1 cellular context compared by ENCODE assay signal in the genomic region with DNA sequence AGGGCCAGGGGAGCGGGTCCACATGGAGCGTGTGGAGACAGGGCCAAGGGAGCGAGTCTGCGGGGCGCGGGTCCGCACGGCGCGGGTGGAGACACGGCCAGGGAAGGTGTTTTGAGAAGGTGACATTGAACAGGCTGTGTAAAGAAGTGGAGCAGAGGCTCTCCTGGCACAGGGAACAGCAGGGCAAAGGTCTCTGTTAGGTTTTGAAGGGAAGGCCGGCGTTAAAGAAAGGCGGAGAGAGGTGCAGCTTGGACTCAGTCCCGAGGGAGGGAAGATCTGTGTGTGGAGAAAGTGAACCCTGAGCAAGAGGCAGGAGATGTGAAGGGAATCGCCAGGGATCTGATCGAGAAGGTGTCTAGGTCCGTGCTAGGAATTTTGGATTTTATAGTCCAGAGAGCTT.
TF ChIP-seq lines count a peak whose summit lies in the region.

No MANE protein-coding gene starts in this region.

TF ChIP-seq in HepG2, 621 proteins besides CTCF, POLR2A, EP300 and RAD21:
- TF ChIP-seq SETDB1 (CRISPR knock-in tag; IDR thresholded peaks at IDR 0.05; ENCODE audit: borderline replicate concordance), result no peak
- no peak for TF ChIP-seq CEBPG (CRISPR knock-in tag; IDR thresholded peaks at IDR 0.05)
- 0 out of 2 replicates have a peak, but pooled peaks have one; percentile 28 for TF ChIP-seq TBX2 (CRISPR knock-in tag; IDR thresholded peaks at IDR 0.05; ENCODE audit: borderline replicate concordance)
- no peak for TF ChIP-seq TP53 (CRISPR knock-in tag; conservative IDR thresholded peaks at IDR 0.05)
- TF ChIP-seq PPARG (CRISPR knock-in tag; conservative IDR thresholded peaks at IDR 0.05), result 0 out of 2 replicates have a peak, but pooled peaks have one; percentile 26
- TF ChIP-seq, protein P1, sequence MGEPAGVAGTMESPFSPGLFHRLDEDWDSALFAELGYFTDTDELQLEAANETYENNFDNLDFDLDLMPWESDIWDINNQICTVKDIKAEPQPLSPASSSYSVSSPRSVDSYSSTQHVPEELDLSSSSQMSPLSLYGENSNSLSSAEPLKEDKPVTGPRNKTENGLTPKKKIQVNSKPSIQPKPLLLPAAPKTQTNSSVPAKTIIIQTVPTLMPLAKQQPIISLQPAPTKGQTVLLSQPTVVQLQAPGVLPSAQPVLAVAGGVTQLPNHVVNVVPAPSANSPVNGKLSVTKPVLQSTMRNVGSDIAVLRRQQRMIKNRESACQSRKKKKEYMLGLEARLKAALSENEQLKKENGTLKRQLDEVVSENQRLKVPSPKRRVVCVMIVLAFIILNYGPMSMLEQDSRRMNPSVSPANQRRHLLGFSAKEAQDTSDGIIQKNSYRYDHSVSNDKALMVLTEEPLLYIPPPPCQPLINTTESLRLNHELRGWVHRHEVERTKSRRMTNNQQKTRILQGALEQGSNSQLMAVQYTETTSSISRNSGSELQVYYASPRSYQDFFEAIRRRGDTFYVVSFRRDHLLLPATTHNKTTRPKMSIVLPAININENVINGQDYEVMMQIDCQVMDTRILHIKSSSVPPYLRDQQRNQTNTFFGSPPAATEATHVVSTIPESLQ (CRISPR knock-in tag; conservative IDR thresholded peaks at IDR 0.05), result no peak
- TF ChIP-seq HNF4G (IDR thresholded peaks at IDR 0.05; ENCODE audit: borderline replicate concordance, low read depth, low read length), result peak; percentile 53; the same call in 1 of the 2 replicates
- no peak for TF ChIP-seq HNF4G (CRISPR knock-in tag; IDR thresholded peaks at IDR 0.05; ENCODE audit: borderline replicate concordance, low read depth)
- no peak for TF ChIP-seq ARHGAP35 (CRISPR knock-in tag; IDR thresholded peaks at IDR 0.05; ENCODE audit: borderline replicate concordance)
- TF ChIP-seq ESRRA (CRISPR knock-in tag; IDR thresholded peaks at IDR 0.05; ENCODE audit: low read depth), result peak; percentile 83; the same call in 1 of the 2 replicates
- TF ChIP-seq ZFY (CRISPR knock-in tag; IDR thresholded peaks at IDR 0.05), result 0 out of 2 replicates have a peak, but pooled peaks have one; percentile 19
- TF ChIP-seq, protein P2, sequence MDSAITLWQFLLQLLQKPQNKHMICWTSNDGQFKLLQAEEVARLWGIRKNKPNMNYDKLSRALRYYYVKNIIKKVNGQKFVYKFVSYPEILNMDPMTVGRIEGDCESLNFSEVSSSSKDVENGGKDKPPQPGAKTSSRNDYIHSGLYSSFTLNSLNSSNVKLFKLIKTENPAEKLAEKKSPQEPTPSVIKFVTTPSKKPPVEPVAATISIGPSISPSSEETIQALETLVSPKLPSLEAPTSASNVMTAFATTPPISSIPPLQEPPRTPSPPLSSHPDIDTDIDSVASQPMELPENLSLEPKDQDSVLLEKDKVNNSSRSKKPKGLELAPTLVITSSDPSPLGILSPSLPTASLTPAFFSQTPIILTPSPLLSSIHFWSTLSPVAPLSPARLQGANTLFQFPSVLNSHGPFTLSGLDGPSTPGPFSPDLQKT (CRISPR knock-in tag; IDR thresholded peaks at IDR 0.05; ENCODE audit: borderline replicate concordance), result no peak
- no peak for TF ChIP-seq SALL2 (CRISPR knock-in tag; IDR thresholded peaks at IDR 0.05)
- TF ChIP-seq, protein P3, sequence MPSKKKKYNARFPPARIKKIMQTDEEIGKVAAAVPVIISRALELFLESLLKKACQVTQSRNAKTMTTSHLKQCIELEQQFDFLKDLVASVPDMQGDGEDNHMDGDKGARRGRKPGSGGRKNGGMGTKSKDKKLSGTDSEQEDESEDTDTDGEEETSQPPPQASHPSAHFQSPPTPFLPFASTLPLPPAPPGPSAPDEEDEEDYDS (CRISPR knock-in tag; IDR thresholded peaks at IDR 0.05), result no peak
- no peak for TF ChIP-seq ZNF136 (CRISPR knock-in tag; IDR thresholded peaks at IDR 0.05; ENCODE audit: low read depth)
- no peak for TF ChIP-seq SIX4 (CRISPR knock-in tag; IDR thresholded peaks at IDR 0.05)
- peak; percentile 35 for TF ChIP-seq ZFX (CRISPR knock-in tag; IDR thresholded peaks at IDR 0.05; ENCODE audit: low read depth)
- no peak for TF ChIP-seq NCOA5 (CRISPR knock-in tag; IDR thresholded peaks at IDR 0.05)
- peak; percentile 66 for TF ChIP-seq HNF4A (CRISPR knock-in tag; IDR thresholded peaks at IDR 0.05)
- TF ChIP-seq SAP130 (CRISPR knock-in tag; IDR thresholded peaks at IDR 0.05; ENCODE audit: low read depth), result peak; percentile 60
- no peak for TF ChIP-seq HMGA1 (CRISPR knock-in tag; conservative IDR thresholded peaks at IDR 0.05)
- TF ChIP-seq, protein P4, sequence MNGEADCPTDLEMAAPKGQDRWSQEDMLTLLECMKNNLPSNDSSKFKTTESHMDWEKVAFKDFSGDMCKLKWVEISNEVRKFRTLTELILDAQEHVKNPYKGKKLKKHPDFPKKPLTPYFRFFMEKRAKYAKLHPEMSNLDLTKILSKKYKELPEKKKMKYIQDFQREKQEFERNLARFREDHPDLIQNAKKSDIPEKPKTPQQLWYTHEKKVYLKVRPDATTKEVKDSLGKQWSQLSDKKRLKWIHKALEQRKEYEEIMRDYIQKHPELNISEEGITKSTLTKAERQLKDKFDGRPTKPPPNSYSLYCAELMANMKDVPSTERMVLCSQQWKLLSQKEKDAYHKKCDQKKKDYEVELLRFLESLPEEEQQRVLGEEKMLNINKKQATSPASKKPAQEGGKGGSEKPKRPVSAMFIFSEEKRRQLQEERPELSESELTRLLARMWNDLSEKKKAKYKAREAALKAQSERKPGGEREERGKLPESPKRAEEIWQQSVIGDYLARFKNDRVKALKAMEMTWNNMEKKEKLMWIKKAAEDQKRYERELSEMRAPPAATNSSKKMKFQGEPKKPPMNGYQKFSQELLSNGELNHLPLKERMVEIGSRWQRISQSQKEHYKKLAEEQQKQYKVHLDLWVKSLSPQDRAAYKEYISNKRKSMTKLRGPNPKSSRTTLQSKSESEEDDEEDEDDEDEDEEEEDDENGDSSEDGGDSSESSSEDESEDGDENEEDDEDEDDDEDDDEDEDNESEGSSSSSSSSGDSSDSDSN (CRISPR knock-in tag; IDR thresholded peaks at IDR 0.05), result peak; percentile 57
- peak; percentile 46 for TF ChIP-seq SALL1 (CRISPR knock-in tag; IDR thresholded peaks at IDR 0.05)
- no peak for TF ChIP-seq HNRNPLL (IDR thresholded peaks at IDR 0.05; ENCODE audit: low read depth, low read length, poor library complexity, severe bottlenecking)
- TF ChIP-seq ZBTB38 (CRISPR knock-in tag; IDR thresholded peaks at IDR 0.05), result no peak
- TF ChIP-seq, protein P5, sequence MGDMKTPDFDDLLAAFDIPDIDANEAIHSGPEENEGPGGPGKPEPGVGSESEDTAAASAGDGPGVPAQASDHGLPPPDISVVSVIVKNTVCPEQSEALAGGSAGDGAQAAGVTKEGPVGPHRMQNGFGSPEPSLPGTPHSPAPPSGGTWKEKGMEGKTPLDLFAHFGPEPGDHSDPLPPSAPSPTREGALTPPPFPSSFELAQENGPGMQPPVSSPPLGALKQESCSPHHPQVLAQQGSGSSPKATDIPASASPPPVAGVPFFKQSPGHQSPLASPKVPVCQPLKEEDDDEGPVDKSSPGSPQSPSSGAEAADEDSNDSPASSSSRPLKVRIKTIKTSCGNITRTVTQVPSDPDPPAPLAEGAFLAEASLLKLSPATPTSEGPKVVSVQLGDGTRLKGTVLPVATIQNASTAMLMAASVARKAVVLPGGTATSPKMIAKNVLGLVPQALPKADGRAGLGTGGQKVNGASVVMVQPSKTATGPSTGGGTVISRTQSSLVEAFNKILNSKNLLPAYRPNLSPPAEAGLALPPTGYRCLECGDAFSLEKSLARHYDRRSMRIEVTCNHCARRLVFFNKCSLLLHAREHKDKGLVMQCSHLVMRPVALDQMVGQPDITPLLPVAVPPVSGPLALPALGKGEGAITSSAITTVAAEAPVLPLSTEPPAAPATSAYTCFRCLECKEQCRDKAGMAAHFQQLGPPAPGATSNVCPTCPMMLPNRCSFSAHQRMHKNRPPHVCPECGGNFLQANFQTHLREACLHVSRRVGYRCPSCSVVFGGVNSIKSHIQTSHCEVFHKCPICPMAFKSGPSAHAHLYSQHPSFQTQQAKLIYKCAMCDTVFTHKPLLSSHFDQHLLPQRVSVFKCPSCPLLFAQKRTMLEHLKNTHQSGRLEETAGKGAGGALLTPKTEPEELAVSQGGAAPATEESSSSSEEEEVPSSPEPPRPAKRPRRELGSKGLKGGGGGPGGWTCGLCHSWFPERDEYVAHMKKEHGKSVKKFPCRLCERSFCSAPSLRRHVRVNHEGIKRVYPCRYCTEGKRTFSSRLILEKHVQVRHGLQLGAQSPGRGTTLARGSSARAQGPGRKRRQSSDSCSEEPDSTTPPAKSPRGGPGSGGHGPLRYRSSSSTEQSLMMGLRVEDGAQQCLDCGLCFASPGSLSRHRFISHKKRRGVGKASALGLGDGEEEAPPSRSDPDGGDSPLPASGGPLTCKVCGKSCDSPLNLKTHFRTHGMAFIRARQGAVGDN (CRISPR knock-in tag; IDR thresholded peaks at IDR 0.05), result peak; percentile 54
- no peak for TF ChIP-seq SRY (CRISPR knock-in tag; IDR thresholded peaks at IDR 0.05)
- TF ChIP-seq, protein P6, sequence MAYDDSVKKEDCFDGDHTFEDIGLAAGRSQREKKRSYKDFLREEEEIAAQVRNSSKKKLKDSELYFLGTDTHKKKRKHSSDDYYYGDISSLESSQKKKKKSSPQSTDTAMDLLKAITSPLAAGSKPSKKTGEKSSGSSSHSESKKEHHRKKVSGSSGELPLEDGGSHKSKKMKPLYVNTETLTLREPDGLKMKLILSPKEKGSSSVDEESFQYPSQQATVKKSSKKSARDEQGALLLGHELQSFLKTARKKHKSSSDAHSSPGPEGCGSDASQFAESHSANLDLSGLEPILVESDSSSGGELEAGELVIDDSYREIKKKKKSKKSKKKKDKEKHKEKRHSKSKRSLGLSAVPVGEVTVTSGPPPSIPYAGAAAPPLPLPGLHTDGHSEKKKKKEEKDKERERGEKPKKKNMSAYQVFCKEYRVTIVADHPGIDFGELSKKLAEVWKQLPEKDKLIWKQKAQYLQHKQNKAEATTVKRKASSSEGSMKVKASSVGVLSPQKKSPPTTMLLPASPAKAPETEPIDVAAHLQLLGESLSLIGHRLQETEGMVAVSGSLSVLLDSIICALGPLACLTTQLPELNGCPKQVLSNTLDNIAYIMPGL (CRISPR knock-in tag; IDR thresholded peaks at IDR 0.05; ENCODE audit: borderline replicate concordance in 1 of 2, low read depth in 1 of 2), result no peak
- no peak for TF ChIP-seq ZNF672 (CRISPR knock-in tag; IDR thresholded peaks at IDR 0.05)
- 0 out of 2 replicates have a peak, but pooled peaks have one; percentile 24 for TF ChIP-seq PHF8 (CRISPR knock-in tag; IDR thresholded peaks at IDR 0.05)
- TF ChIP-seq, protein P7, sequence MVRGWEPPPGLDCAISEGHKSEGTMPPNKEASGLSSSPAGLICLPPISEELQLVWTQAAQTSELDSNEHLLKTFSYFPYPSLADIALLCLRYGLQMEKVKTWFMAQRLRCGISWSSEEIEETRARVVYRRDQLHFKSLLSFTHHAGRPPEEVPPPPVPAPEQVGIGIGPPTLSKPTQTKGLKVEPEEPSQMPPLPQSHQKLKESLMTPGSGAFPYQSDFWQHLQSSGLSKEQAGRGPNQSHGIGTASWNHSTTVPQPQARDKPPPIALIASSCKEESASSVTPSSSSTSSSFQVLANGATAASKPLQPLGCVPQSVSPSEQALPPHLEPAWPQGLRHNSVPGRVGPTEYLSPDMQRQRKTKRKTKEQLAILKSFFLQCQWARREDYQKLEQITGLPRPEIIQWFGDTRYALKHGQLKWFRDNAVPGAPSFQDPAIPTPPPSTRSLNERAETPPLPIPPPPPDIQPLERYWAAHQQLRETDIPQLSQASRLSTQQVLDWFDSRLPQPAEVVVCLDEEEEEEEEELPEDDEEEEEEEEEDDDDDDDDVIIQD (CRISPR knock-in tag; IDR thresholded peaks at IDR 0.05; ENCODE audit: low read depth), result no peak
- TF ChIP-seq MLLT10 (CRISPR knock-in tag; IDR thresholded peaks at IDR 0.05), result no peak
- TF ChIP-seq, protein P8, sequence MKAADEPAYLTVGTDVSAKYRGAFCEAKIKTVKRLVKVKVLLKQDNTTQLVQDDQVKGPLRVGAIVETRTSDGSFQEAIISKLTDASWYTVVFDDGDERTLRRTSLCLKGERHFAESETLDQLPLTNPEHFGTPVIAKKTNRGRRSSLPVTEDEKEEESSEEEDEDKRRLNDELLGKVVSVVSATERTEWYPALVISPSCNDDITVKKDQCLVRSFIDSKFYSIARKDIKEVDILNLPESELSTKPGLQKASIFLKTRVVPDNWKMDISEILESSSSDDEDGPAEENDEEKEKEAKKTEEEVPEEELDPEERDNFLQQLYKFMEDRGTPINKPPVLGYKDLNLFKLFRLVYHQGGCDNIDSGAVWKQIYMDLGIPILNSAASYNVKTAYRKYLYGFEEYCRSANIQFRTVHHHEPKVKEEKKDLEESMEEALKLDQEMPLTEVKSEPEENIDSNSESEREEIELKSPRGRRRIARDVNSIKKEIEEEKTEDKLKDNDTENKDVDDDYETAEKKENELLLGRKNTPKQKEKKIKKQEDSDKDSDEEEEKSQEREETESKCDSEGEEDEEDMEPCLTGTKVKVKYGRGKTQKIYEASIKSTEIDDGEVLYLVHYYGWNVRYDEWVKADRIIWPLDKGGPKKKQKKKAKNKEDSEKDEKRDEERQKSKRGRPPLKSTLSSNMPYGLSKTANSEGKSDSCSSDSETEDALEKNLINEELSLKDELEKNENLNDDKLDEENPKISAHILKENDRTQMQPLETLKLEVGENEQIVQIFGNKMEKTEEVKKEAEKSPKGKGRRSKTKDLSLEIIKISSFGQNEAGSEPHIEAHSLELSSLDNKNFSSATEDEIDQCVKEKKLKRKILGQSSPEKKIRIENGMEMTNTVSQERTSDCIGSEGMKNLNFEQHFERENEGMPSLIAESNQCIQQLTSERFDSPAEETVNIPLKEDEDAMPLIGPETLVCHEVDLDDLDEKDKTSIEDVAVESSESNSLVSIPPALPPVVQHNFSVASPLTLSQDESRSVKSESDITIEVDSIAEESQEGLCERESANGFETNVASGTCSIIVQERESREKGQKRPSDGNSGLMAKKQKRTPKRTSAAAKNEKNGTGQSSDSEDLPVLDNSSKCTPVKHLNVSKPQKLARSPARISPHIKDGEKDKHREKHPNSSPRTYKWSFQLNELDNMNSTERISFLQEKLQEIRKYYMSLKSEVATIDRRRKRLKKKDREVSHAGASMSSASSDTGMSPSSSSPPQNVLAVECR (CRISPR knock-in tag; IDR thresholded peaks at IDR 0.05; ENCODE audit: borderline replicate concordance), result peak; percentile 64; the same call in 1 of the 2 replicates
- no peak for TF ChIP-seq ZNF224 (CRISPR knock-in tag; IDR thresholded peaks at IDR 0.05)
- no peak for TF ChIP-seq MAFG (CRISPR knock-in tag; IDR thresholded peaks at IDR 0.05)
